ENCODE assay signal across 5 cellular contexts in the genomic region with DNA sequence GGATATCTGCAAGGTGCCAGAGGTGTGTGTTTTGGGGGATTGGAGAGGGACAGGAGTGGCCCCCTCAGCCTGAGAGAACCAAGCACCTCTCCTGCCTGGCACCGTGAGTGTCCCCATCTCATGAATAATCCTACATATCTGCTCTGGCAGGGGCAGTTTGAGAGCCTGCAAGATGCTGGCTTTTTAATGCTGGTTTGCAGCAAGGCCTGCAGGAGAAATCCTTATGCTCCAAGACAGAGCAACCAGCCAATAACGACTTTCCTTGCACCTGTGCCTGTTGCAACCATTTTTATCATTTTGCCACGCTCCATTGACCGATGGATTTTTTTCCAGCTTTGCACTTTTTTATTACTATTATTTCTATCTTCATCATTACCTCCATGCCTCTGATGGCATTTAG.
"Had no signal": no experiment of that assay in that cellular context is flagged by ENCODE, and none has a peak within 500 bp of the region (broad histone marks: within the 10 kb centered on the region; RNA-seq: fewer than 3 reads in every experiment).

No MANE protein-coding gene starts in this region.

- H3K27ac ChIP-seq: HL-60 had no signal

- DNase-seq: IMR-90, KBM-7, KG1 had no signal

- H3K4me3 ChIP-seq: K562 had no signal
